In the genomic region with DNA sequence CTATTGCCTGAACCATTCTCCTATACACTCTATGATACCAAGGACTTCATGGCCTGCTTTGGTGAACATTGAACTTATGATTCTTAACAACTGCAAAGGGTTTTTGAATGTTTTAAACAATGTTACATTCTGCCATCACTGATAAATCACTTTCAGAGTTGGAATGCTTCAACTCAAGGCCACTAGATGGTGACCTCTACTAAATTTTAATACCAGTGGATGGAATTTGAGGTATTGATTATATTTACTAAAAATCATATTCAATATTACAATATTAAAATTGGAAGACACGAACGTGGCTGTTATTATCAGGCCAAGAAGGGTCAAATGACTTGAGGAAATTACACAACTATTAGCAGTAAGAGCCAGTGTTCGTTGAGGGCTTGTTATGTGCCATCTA, we compare ENCODE assay signal across 20 cellular contexts. TPM values are rescaled to one million over a fixed set of nuclear protein-coding genes. Genes with fewer than 3 reads are reported as not detected.
"Had no signal": no experiment of that assay in that cellular context is flagged by ENCODE, and none has a peak within 500 bp of the region (broad histone marks: within the 10 kb centered on the region; RNA-seq: fewer than 3 reads in every experiment).

No MANE protein-coding gene starts in this region.

- H3K9ac ChIP-seq: parathyroid adenoma had no signal

- H3K27ac ChIP-seq: parathyroid adenoma, tibial artery, vagina had no signal

- H3K4me3 ChIP-seq: tibial artery, vagina had no signal

- H3K36me3 ChIP-seq: tibial artery, vagina had no signal

- H3K4me1 ChIP-seq: parathyroid adenoma, tibial artery, vagina had no signal

- H2AFZ ChIP-seq: parathyroid adenoma had no signal

- H3K9me3 ChIP-seq: vagina had no signal

- DNase-seq: activated naive CD4-positive, alpha-beta T cell treated with Interleukin-2 at 50 U/mL for 16 hours; activated naive CD8-positive, alpha-beta T cell treated with anti-CD3 and anti-CD28 coated beads, Interleukin-2, amount 50 U/mL, for 24 hours; activated T-cell treated with anti-CD3 and anti-CD28 coated beads for 4 hours; aorta; cerebellar nuclear complex; effector CD8-positive, alpha-beta T cell; islet precursor cell; naive thymus-derived CD4-positive, alpha-beta T cell; retina; stimulated activated CD4-positive, alpha-beta T cell treated with anti-CD3 and anti-CD28 coated beads, Interleukin-15, amount 100 ng/mL, for 24 hours; stimulated activated CD4-positive, alpha-beta T cell treated with anti-CD3 and anti-CD28 coated beads, Interleukin-4, amount 100 ng/mL, for 1 hour; stimulated activated naive B cell treated with anti-CD40 and anti-IgM and Interleukin-4, amounts not matched to agents 10 μg/mL and 1 μg/mL and 100 μg/mL, for 72 hours; tibial artery had no signal

- H3K79me2 ChIP-seq: parathyroid adenoma had no signal

- H3K27me3 ChIP-seq: tibial artery, vagina had no signal

RNA-seq across cellular contexts. Expression of gene MYCT1, which starts 18.6 kb away (rescaled TPM):
- total RNA-seq: activated CD8-positive, alpha-beta memory T cell treated with anti-CD3 and anti-CD28 coated beads for 36 hours; activated T-helper 17 cell treated with anti-CD3 and anti-CD28 coated beads, Interleukin-2, amount 50 U/mL, for 72 hours; fibroblast of lung had no signal
- polyA plus RNA-seq: fibroblast of lung; naive thymus-derived CD4-positive, alpha-beta T cell had no signal

RNA-seq across cellular contexts. Expression of gene VIP, which starts 34.3 kb away (rescaled TPM):
- total RNA-seq: activated CD8-positive, alpha-beta memory T cell treated with anti-CD3 and anti-CD28 coated beads for 36 hours; activated T-helper 17 cell treated with anti-CD3 and anti-CD28 coated beads, Interleukin-2, amount 50 U/mL, for 72 hours; fibroblast of lung; mononuclear cell; naive thymus-derived CD4-positive, alpha-beta T cell; skeletal muscle tissue had no signal
- polyA plus RNA-seq: fibroblast of lung; naive thymus-derived CD4-positive, alpha-beta T cell had no signal
